Comparison of ENCODE assay signal across 31 cellular contexts in the genomic region with DNA sequence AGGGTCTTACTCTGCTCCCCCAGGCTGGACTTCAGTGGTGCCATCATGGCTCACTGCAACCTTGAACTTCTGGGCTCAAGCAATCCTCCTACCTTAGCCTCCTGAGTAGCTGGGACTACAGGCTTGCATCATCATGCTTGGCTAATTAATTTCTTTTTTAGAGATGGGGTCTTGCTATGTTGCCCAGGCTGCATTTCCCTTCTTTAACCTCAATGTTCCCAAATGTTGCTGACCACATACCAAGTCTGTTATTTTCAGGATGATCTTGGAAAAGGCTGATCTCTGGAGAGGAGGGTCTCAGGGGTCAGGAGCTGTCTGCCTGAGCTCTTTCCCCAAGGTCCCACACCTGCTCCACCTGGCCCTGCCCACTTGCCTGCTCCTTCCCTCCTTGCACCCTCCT. TPM values are rescaled to one million over a fixed set of nuclear protein-coding genes. Genes with fewer than 3 reads are reported as not detected.
"Had no signal": no experiment of that assay in that cellular context is flagged by ENCODE, and none has a peak within 500 bp of the region (broad histone marks: within the 10 kb centered on the region; RNA-seq: fewer than 3 reads in every experiment).

No MANE protein-coding gene starts in this region.

- H3K27ac ChIP-seq: neutrophil, pancreas, psoas muscle, skin epidermis, spleen, stomach, thoracic aorta, thyroid gland, tibial nerve, upper lobe of left lung, vagina had no signal

- FAIRE-seq: pancreas, urothelium cell line had no signal

- DNase-seq: naive B cell; naive thymus-derived CD8-positive, alpha-beta T cell; nephron progenitor cell; nucleus accumbens; pancreas; psoas muscle; right cardiac atrium; spleen; stimulated activated CD4-positive, alpha-beta T cell treated with anti-CD3 and anti-CD28 coated beads, Interleukin-12 subunit alpha, Interleukin-12 subunit beta, amount 100 ng/mL, for 4 hours; stimulated activated CD4-positive, alpha-beta T cell treated with anti-CD3 and anti-CD28 coated beads, Interleukin-2, amount 100 ng/mL, for 24 hours; stimulated activated CD4-positive, alpha-beta T cell treated with anti-CD3 and anti-CD28 coated beads, Interleukin-2, amount 100 ng/mL, for 48 hours; stimulated activated CD4-positive, alpha-beta T cell treated with anti-CD3 and anti-CD28 coated beads, Interleukin-4, amount 100 ng/mL, for 24 hours; stimulated activated naive B cell treated with anti-CD40 and anti-IgM and Interleukin-4, amounts not matched to agents 10 μg/mL and 1 μg/mL and 100 μg/mL, for 72 hours; stimulated activated naive CD4-positive, alpha-beta T cell treated with Interleukin-2 at 50 U/mL for 16 hours; stomach; thyroid gland; trophoblast cell; upper lobe of left lung had no signal

- H3K36me3 ChIP-seq: neutrophil, pancreas, spleen, stomach, thoracic aorta, thyroid gland, tibial nerve, upper lobe of left lung, vagina had no signal

- H3K9me3 ChIP-seq: neutrophil, pancreas, psoas muscle, spleen, stomach, thoracic aorta, thyroid gland, tibial nerve, upper lobe of left lung, vagina had no signal

- H3K4me2 ChIP-seq: smooth muscle cell had no signal

- H3K27me3 ChIP-seq: neutrophil, spleen, stomach, thyroid gland, tibial nerve, upper lobe of left lung, vagina had no signal

- H3K4me1 ChIP-seq: pancreas, psoas muscle, spleen, stomach, thyroid gland, tibial nerve, upper lobe of left lung, vagina had no signal

- H3K4me3 ChIP-seq: pancreas, psoas muscle, skin epidermis, smooth muscle cell, spleen, stomach, thoracic aorta, thyroid gland, tibial nerve, upper lobe of left lung, vagina had no signal

- ATAC-seq: naive thymus-derived CD8-positive, alpha-beta T cell; natural killer cell treated with Interleukin-12 subunit alpha and Interleukin-12 subunit beta and Interleukin-15 and Interleukin-18, amount 100 ng/mL, for 72 hours; pancreas; psoas muscle; right cardiac atrium; sciatic nerve; stimulated activated effector memory CD8-positive, alpha-beta T cell treated with anti-CD3 and anti-CD28 coated beads, Interleukin-12 subunit alpha, Interleukin-12 subunit beta, amount 100 ng/mL, for 72 hours; stimulated activated naive B cell treated with anti-CD40 and anti-IgM and Interleukin-4, amounts not matched to agents 10 μg/mL and 1 μg/mL and 100 μg/mL, for 72 hours had no signal

RNA-seq across cellular contexts. Expression of a gene that starts 13.0 kb away (rescaled TPM):
- total RNA-seq: osteocyte, smooth muscle cell, temporal lobe had no signal

RNA-seq across cellular contexts. Expression of a gene that starts 20.1 kb away (rescaled TPM):
- total RNA-seq: smooth muscle cell had no signal
- polyA plus RNA-seq: smooth muscle cell had no signal

RNA-seq across cellular contexts. Expression of a gene that starts 44.4 kb away (rescaled TPM):
- total RNA-seq: omental fat pad, psoas muscle, smooth muscle cell, stomach, thoracic aorta had no signal
- polyA plus RNA-seq: smooth muscle cell had no signal
